25 cellular contexts compared by ENCODE assay signal in genomic region chr15:52283281-52283680, GRCh38. TPM values are rescaled to one million over a fixed set of nuclear protein-coding genes. Genes with fewer than 3 reads are reported as not detected.
"Had no signal": no experiment of that assay in that cellular context is flagged by ENCODE, and none has a peak within 500 bp of the region (broad histone marks: within the 10 kb centered on the region; RNA-seq: fewer than 3 reads in every experiment).

No MANE protein-coding gene starts in this region.

- H3K27ac ChIP-seq: adrenal gland, esophagus squamous epithelium, gastroesophageal sphincter had no signal

- ATAC-seq: activated CD8-positive, alpha-beta T cell treated with anti-CD3 and anti-CD28 coated beads, Interleukin-2, amount 10 ng/mL, durations not matched to agents 7 days and 5 days; activated naive CD8-positive, alpha-beta T cell treated with anti-CD3 and anti-CD28 coated beads, Interleukin-2, amount 50 U/mL, for 24 hours; activated T-cell treated with anti-CD3 and anti-CD28 coated beads, Interleukin-2, amount 50 U/mL, for 4 hours; effector memory CD8-positive, alpha-beta T cell; gastroesophageal sphincter had no signal

- H3K4me3 ChIP-seq: adrenal gland, esophagus squamous epithelium, gastroesophageal sphincter had no signal

- H3K36me3 ChIP-seq: adrenal gland had no signal

- H3K9me3 ChIP-seq: adrenal gland, esophagus squamous epithelium, gastroesophageal sphincter had no signal

- H3K4me1 ChIP-seq: adrenal gland, gastroesophageal sphincter had no signal

- DNase-seq: activated CD4-positive, alpha-beta memory T cell treated with anti-CD3 and anti-CD28 coated beads for 36 hours; activated CD4-positive, alpha-beta T cell treated with anti-CD3 and anti-CD28 coated beads for 36 hours; activated CD4-positive, alpha-beta T cell treated with anti-CD3 and anti-CD28 coated beads, Interleukin-2, amount 10 ng/mL, durations not matched to agents 24 days and 14 days; activated CD4-positive, CD25-positive, alpha-beta regulatory T cell; activated CD4-positive, CD25-positive, alpha-beta regulatory T cell treated with anti-CD3 and anti-CD28 coated beads, Interleukin-2, amount 50 U/mL, for 72 hours; activated CD8-positive, alpha-beta T cell treated with anti-CD3 and anti-CD28 coated beads, Interleukin-2, amount 10 ng/mL, durations not matched to agents 7 days and 5 days; activated effector memory CD4-positive, alpha-beta T cell treated with Interleukin-2 at 50 U/mL for 16 hours; activated naive CD4-positive, alpha-beta T cell treated with anti-CD3 and anti-CD28 coated beads for 36 hours; activated naive CD8-positive, alpha-beta T cell treated with anti-CD3 and anti-CD28 coated beads for 36 hours; activated naive CD8-positive, alpha-beta T cell treated with anti-CD3 and anti-CD28 coated beads, Interleukin-2, amount 50 U/mL, for 24 hours; activated T-cell treated with anti-CD3 and anti-CD28 coated beads, Interleukin-2, amount 50 U/mL, for 4 hours; adrenal gland; amygdala; aorta; cortex of kidney; dermis blood vessel endothelial cell; effector CD4-positive, alpha-beta T cell; effector memory CD8-positive, alpha-beta T cell; erythroblast; esophagus squamous epithelium; foreskin melanocyte; T-helper 2 cell had no signal

- H3K27me3 ChIP-seq: adrenal gland, esophagus squamous epithelium, gastroesophageal sphincter had no signal

- FAIRE-seq: colon had no signal

RNA-seq across cellular contexts. Expression of gene MYO5C, which starts 12.3 kb away (rescaled TPM):
- total RNA-seq: fibroblast of villous mesenchyme had no signal
